Comparison of ENCODE assay signal across 21 cellular contexts in genomic region chr3:55426486-55426885, GRCh38.
"Had no signal": no experiment of that assay in that cellular context is flagged by ENCODE, and none has a peak within 500 bp of the region (broad histone marks: within the 10 kb centered on the region; RNA-seq: fewer than 3 reads in every experiment).

No MANE protein-coding gene starts in this region.

- H3K36me3 ChIP-seq: brain microvascular endothelial cell, colonic mucosa, esophagus squamous epithelium, gastroesophageal sphincter, stomach, vagina had no signal

- H3K27me3 Mint-ChIP-seq: activated CD4-positive, alpha-beta memory T cell treated with anti-CD3 and anti-CD28 coated beads for 36 hours; activated CD4-positive, alpha-beta T cell treated with anti-CD3 and anti-CD28 coated beads for 36 hours; activated naive CD4-positive, alpha-beta T cell treated with anti-CD3 and anti-CD28 coated beads, Interleukin-2, amount 10 ng/mL, durations not matched to agents 7 days and 5 days; stimulated activated memory B cell treated with anti-CD40 and anti-IgM and Interleukin-4, amounts not matched to agents 10 μg/mL and 1 μg/mL and 100 μg/mL, for 72 hours; type B pancreatic cell had no signal

- H3K4me1 Mint-ChIP-seq: activated B cell treated with CpG ODN at 0.5 μM for 24 hours; activated CD4-positive, alpha-beta T cell treated with anti-CD3 and anti-CD28 coated beads for 36 hours; activated naive CD4-positive, alpha-beta T cell treated with anti-CD3 and anti-CD28 coated beads, Interleukin-2, amount 10 ng/mL, durations not matched to agents 7 days and 5 days; stimulated activated memory B cell treated with anti-CD40 and anti-IgM and Interleukin-4, amounts not matched to agents 10 μg/mL and 1 μg/mL and 100 μg/mL, for 72 hours; T-helper 17 cell had no signal

- H3K27ac Mint-ChIP-seq: activated B cell treated with CpG ODN at 0.5 μM for 24 hours; activated CD4-positive, alpha-beta memory T cell treated with anti-CD3 and anti-CD28 coated beads for 36 hours; activated CD4-positive, alpha-beta T cell treated with anti-CD3 and anti-CD28 coated beads for 36 hours; activated naive CD4-positive, alpha-beta T cell treated with anti-CD3 and anti-CD28 coated beads, Interleukin-2, amount 10 ng/mL, durations not matched to agents 7 days and 5 days; stimulated activated memory B cell treated with anti-CD40 and anti-IgM and Interleukin-4, amounts not matched to agents 10 μg/mL and 1 μg/mL and 100 μg/mL, for 72 hours; T-helper 17 cell; type B pancreatic cell had no signal

- H3K27me3 ChIP-seq: brain microvascular endothelial cell, colonic mucosa, esophagus squamous epithelium, gastroesophageal sphincter, stomach, vagina had no signal

- H3K4me3 Mint-ChIP-seq: activated B cell treated with CpG ODN at 0.5 μM for 24 hours; activated CD4-positive, alpha-beta memory T cell treated with anti-CD3 and anti-CD28 coated beads for 36 hours; activated CD4-positive, alpha-beta T cell treated with anti-CD3 and anti-CD28 coated beads for 36 hours; activated naive CD4-positive, alpha-beta T cell treated with anti-CD3 and anti-CD28 coated beads, Interleukin-2, amount 10 ng/mL, durations not matched to agents 7 days and 5 days; nephron; stimulated activated memory B cell treated with anti-CD40 and anti-IgM and Interleukin-4, amounts not matched to agents 10 μg/mL and 1 μg/mL and 100 μg/mL, for 72 hours; T-helper 17 cell; type B pancreatic cell had no signal

- DNase-seq: activated B cell treated with CpG ODN at 0.5 μM for 24 hours; activated CD4-positive, alpha-beta memory T cell treated with anti-CD3 and anti-CD28 coated beads for 36 hours; activated CD4-positive, alpha-beta T cell treated with anti-CD3 and anti-CD28 coated beads for 36 hours; activated effector memory CD4-positive, alpha-beta T cell treated with Interleukin-2 at 50 U/mL for 16 hours; activated naive CD4-positive, alpha-beta T cell treated with anti-CD3 and anti-CD28 coated beads, Interleukin-2, amount 10 ng/mL, durations not matched to agents 7 days and 5 days; activated T-cell treated with anti-CD3 and anti-CD28 coated beads, Interleukin-2, amount 50 U/mL, for 48 hours; amygdala; brain microvascular endothelial cell; colonic mucosa; esophagus squamous epithelium; head of caudate nucleus; right cardiac atrium; stimulated activated CD4-positive, alpha-beta T cell treated with anti-CD3 and anti-CD28 coated beads, Interleukin-2, amount 100 ng/mL, for 24 hours; stomach; T-helper 17 cell had no signal

- H3K9me3 Mint-ChIP-seq: activated B cell treated with CpG ODN at 0.5 μM for 24 hours, type B pancreatic cell had no signal

- H3K4me1 ChIP-seq: colonic mucosa, esophagus squamous epithelium, gastroesophageal sphincter, parathyroid adenoma, stomach, vagina had no signal

- H3K79me2 ChIP-seq: parathyroid adenoma had no signal

- H3K9me3 ChIP-seq: colonic mucosa, esophagus squamous epithelium, stomach, vagina had no signal

- H3K9ac ChIP-seq: parathyroid adenoma had no signal

- H2AFZ ChIP-seq: parathyroid adenoma had no signal

- H3K36me3 Mint-ChIP-seq: activated CD4-positive, alpha-beta memory T cell treated with anti-CD3 and anti-CD28 coated beads for 36 hours; activated naive CD4-positive, alpha-beta T cell treated with anti-CD3 and anti-CD28 coated beads, Interleukin-2, amount 10 ng/mL, durations not matched to agents 7 days and 5 days; stimulated activated memory B cell treated with anti-CD40 and anti-IgM and Interleukin-4, amounts not matched to agents 10 μg/mL and 1 μg/mL and 100 μg/mL, for 72 hours; type B pancreatic cell had no signal

- H3K4me3 ChIP-seq: colonic mucosa, esophagus squamous epithelium, gastroesophageal sphincter, stomach, vagina had no signal

- H3K27ac ChIP-seq: brain microvascular endothelial cell, colonic mucosa, esophagus squamous epithelium, gastroesophageal sphincter, parathyroid adenoma, stomach, vagina had no signal
